28 cellular contexts compared by ENCODE assay signal in genomic region chr11:116636341-116636968, GRCh38.
"Had no signal": no experiment of that assay in that cellular context is flagged by ENCODE, and none has a peak within 500 bp of the region (broad histone marks: within the 10 kb centered on the region; RNA-seq: fewer than 3 reads in every experiment).

No MANE protein-coding gene starts in this region.

- H3K9me3 Mint-ChIP-seq: activated B cell treated with CpG ODN at 0.5 μM for 24 hours; activated CD4-positive, alpha-beta memory T cell treated with anti-CD3 and anti-CD28 coated beads for 36 hours; activated CD4-positive, alpha-beta T cell treated with anti-CD3 and anti-CD28 coated beads, Interleukin-2, amount 10 ng/mL, durations not matched to agents 7 days and 5 days; activated naive CD8-positive, alpha-beta T cell treated with anti-CD3 and anti-CD28 coated beads, Interleukin-2, amount 10 ng/mL, durations not matched to agents 7 days and 5 days; activated T-cell treated with anti-CD3 and anti-CD28 coated beads, Interleukin-2, amount 50 U/mL, for 72 hours; activated T-helper 2 cell treated with anti-CD3 and anti-CD28 coated beads, Interferon-gamma antibody, Interleukin-2, Interleukin-4, amounts not matched to agents 10 μg/mL and 5 μg/mL and 100 μg/mL, durations not matched to agents 14 hours and 24 hours and 36 hours; T-helper 1 cell treated with Interleukin-12 subunit alpha and Interleukin-12 subunit beta and Interleukin-4 antibody, amounts not matched to agents 30 μg/mL and 1 μg/mL, for 36 hours had no signal

- DNase-seq: activated B cell treated with CpG ODN at 0.5 μM for 24 hours; activated CD4-positive, alpha-beta memory T cell treated with anti-CD3 and anti-CD28 coated beads for 36 hours; activated CD4-positive, alpha-beta T cell treated with anti-CD3 and anti-CD28 coated beads for 1 hour; activated CD4-positive, alpha-beta T cell treated with anti-CD3 and anti-CD28 coated beads, Interleukin-2, amount 10 ng/mL, durations not matched to agents 7 days and 5 days; activated naive CD4-positive, alpha-beta T cell treated with anti-CD3 and anti-CD28 coated beads, Interleukin-2, amount 50 U/mL, for 16 hours; activated naive CD8-positive, alpha-beta T cell treated with anti-CD3 and anti-CD28 coated beads, Interleukin-2, amount 10 ng/mL, durations not matched to agents 7 days and 5 days; activated T-cell treated with anti-CD3 and anti-CD28 coated beads, Interleukin-2, amount 50 U/mL, for 72 hours; adrenal gland; anterior cingulate cortex; caudate nucleus; Karpas-422; MM.1S; NCI-H1105; NCI-H1436; NCI-H187 treated with DMSO at 0.1 percent for 48 hours; NCI-H2081 treated with DMSO at 0.1 percent for 48 hours; NCI-H526; NCI-H82; NK-92 treated with Interleukin-12 subunit alpha and Interleukin-12 subunit beta, amount 100 ng/mL, for 24 hours; Peyer's patch; SHP77; SW 1271 had no signal

- H3K27ac Mint-ChIP-seq: activated B cell treated with CpG ODN at 0.5 μM for 24 hours; activated CD4-positive, alpha-beta memory T cell treated with anti-CD3 and anti-CD28 coated beads for 36 hours; activated CD4-positive, alpha-beta T cell treated with anti-CD3 and anti-CD28 coated beads, Interleukin-2, amount 10 ng/mL, durations not matched to agents 7 days and 5 days; activated naive CD8-positive, alpha-beta T cell treated with anti-CD3 and anti-CD28 coated beads, Interleukin-2, amount 10 ng/mL, durations not matched to agents 7 days and 5 days; activated T-cell treated with anti-CD3 and anti-CD28 coated beads, Interleukin-2, amount 50 U/mL, for 72 hours; activated T-helper 2 cell treated with anti-CD3 and anti-CD28 coated beads, Interferon-gamma antibody, Interleukin-2, Interleukin-4, amounts not matched to agents 10 μg/mL and 5 μg/mL and 100 μg/mL, durations not matched to agents 14 hours and 24 hours and 36 hours; T-helper 1 cell treated with Interleukin-12 subunit alpha and Interleukin-12 subunit beta and Interleukin-4 antibody, amounts not matched to agents 30 μg/mL and 1 μg/mL, for 36 hours had no signal

- H3K36me3 Mint-ChIP-seq: activated CD4-positive, alpha-beta memory T cell treated with anti-CD3 and anti-CD28 coated beads for 36 hours; activated naive CD8-positive, alpha-beta T cell treated with anti-CD3 and anti-CD28 coated beads, Interleukin-2, amount 10 ng/mL, durations not matched to agents 7 days and 5 days had no signal

- H3K4me3 Mint-ChIP-seq: activated B cell treated with CpG ODN at 0.5 μM for 24 hours; activated CD4-positive, alpha-beta memory T cell treated with anti-CD3 and anti-CD28 coated beads for 36 hours; activated CD4-positive, alpha-beta T cell treated with anti-CD3 and anti-CD28 coated beads, Interleukin-2, amount 10 ng/mL, durations not matched to agents 7 days and 5 days; activated naive CD8-positive, alpha-beta T cell treated with anti-CD3 and anti-CD28 coated beads, Interleukin-2, amount 10 ng/mL, durations not matched to agents 7 days and 5 days; activated T-cell treated with anti-CD3 and anti-CD28 coated beads, Interleukin-2, amount 50 U/mL, for 72 hours; T-helper 1 cell treated with Interleukin-12 subunit alpha and Interleukin-12 subunit beta and Interleukin-4 antibody, amounts not matched to agents 30 μg/mL and 1 μg/mL, for 36 hours had no signal

- H3K4me3 ChIP-seq: adrenal gland, K562, Peyer's patch, SJSA1 had no signal

- ATAC-seq: activated T-cell treated with anti-CD3 and anti-CD28 coated beads, Interleukin-2, amount 50 U/mL, for 72 hours; K562; SK-N-SH treated with all-trans-retinoic acid at 6 μM for 48 hours had no signal

- H3K27me3 Mint-ChIP-seq: activated B cell treated with CpG ODN at 0.5 μM for 24 hours; activated CD4-positive, alpha-beta T cell treated with anti-CD3 and anti-CD28 coated beads, Interleukin-2, amount 10 ng/mL, durations not matched to agents 7 days and 5 days had no signal

- H3K27ac ChIP-seq: adrenal gland, Peyer's patch, RWPE1, SJSA1 had no signal

- H3K4me1 Mint-ChIP-seq: activated B cell treated with CpG ODN at 0.5 μM for 24 hours; activated CD4-positive, alpha-beta T cell treated with anti-CD3 and anti-CD28 coated beads, Interleukin-2, amount 10 ng/mL, durations not matched to agents 7 days and 5 days; activated naive CD8-positive, alpha-beta T cell treated with anti-CD3 and anti-CD28 coated beads, Interleukin-2, amount 10 ng/mL, durations not matched to agents 7 days and 5 days had no signal
